Comparison of ENCODE assay signal across 15 cellular contexts in genomic region chr10:71246591-71247143, GRCh38. TPM values are rescaled to one million over a fixed set of nuclear protein-coding genes. Genes with fewer than 3 reads are reported as not detected.
DNase-seq lines count a peak whose midpoint lies in the region; ATAC-seq lines count a peak whose summit lies in the region.
"Had no signal": no experiment of that assay in that cellular context is flagged by ENCODE, and none has a peak within 500 bp of the region (broad histone marks: within the 10 kb centered on the region; RNA-seq: fewer than 3 reads in every experiment).

No MANE protein-coding gene starts in this region.

- no peaks in the 10 kb centered on the region for H3K9me3 Mint-ChIP-seq in dendritic cell treated with granulocyte-macrophage colony-stimulating factor and Interleukin-4, amounts not matched to agents 40 ng/mL and 50 ng/mL, for 4 days
- H3K9me3 Mint-ChIP-seq: activated CD4-positive, alpha-beta memory T cell treated with anti-CD3 and anti-CD28 coated beads, Interleukin-2, amount 10 ng/mL, durations not matched to agents 7 days and 5 days; naive B cell; stimulated activated effector memory CD8-positive, alpha-beta T cell treated with anti-CD3 and anti-CD28 coated beads, Interleukin-12 subunit alpha, Interleukin-12 subunit beta, amount 100 ng/mL, for 72 hours had no signal

- H2BK5ac ChIP-seq in neuronal stem cell (ENCODE audit: low read length): no peak overlapping the region

- ATAC-seq in GM21515 (IDR thresholded peaks at IDR 0.05; ENCODE audit: unreplicated experiment): no peak
- ATAC-seq: stimulated activated effector memory CD8-positive, alpha-beta T cell treated with anti-CD3 and anti-CD28 coated beads, Interleukin-12 subunit alpha, Interleukin-12 subunit beta, amount 100 ng/mL, for 72 hours had no signal

- H2AK5ac ChIP-seq in neuronal stem cell (ENCODE audit: low read depth, low read length): peak overlapping the region; percentile 85

- H2BK15ac ChIP-seq in neuronal stem cell (ENCODE audit: low read length): peak overlapping the region; percentile 86

- H3K27ac Mint-ChIP-seq in dendritic cell treated with granulocyte-macrophage colony-stimulating factor and Interleukin-4, amounts not matched to agents 40 ng/mL and 50 ng/mL, for 4 days: peak overlapping the region; percentile 48
- H3K27ac Mint-ChIP-seq: activated CD4-positive, alpha-beta memory T cell treated with anti-CD3 and anti-CD28 coated beads, Interleukin-2, amount 10 ng/mL, durations not matched to agents 7 days and 5 days; activated naive CD8-positive, alpha-beta T cell; naive B cell; stimulated activated effector memory CD8-positive, alpha-beta T cell treated with anti-CD3 and anti-CD28 coated beads, Interleukin-12 subunit alpha, Interleukin-12 subunit beta, amount 100 ng/mL, for 72 hours had no signal

- DNase-seq in GDM1 (lab: John Stamatoyannopoulos, UW) (peak; percentile 33), NCI-H526 treated with DMSO at 0.1 percent for 48 hours (lab: John Stamatoyannopoulos, UW) (peak; percentile 13), neuronal stem cell (ENCODE audit: low spot score) (no peak), T-helper 1 cell (no peak), COLO829 (ENCODE audit: low spot score) (no peak)
- DNase-seq in activated CD4-positive, alpha-beta T cell treated with anti-CD3 and anti-CD28 coated beads, Interleukin-2, amount 50 U/mL, for 4 hours: no peak
- DNase-seq: activated CD4-positive, alpha-beta memory T cell treated with anti-CD3 and anti-CD28 coated beads, Interleukin-2, amount 10 ng/mL, durations not matched to agents 7 days and 5 days; effector CD8-positive, alpha-beta T cell; naive B cell; NCI-H2081 had no signal

- H2BK12ac ChIP-seq in neuronal stem cell (ENCODE audit: low read length): no peak overlapping the region

- no peak overlapping the region for H3K4me3 ChIP-seq in neuronal stem cell (ENCODE audit: low read length in 2 of 2)
- H3K4me3 ChIP-seq: SJSA1 had no signal

- peak overlapping the region; percentile 22 for H3K14ac ChIP-seq in neuronal stem cell (ENCODE audit: low read length)

- no peak overlapping the region for H4K8ac ChIP-seq in neuronal stem cell (ENCODE audit: low read depth, low read length)

- peaks cover 72% of the 10 kb centered on the region for H3K4me1 Mint-ChIP-seq in dendritic cell treated with granulocyte-macrophage colony-stimulating factor and Interleukin-4, amounts not matched to agents 40 ng/mL and 50 ng/mL, for 4 days (ENCODE audit: low read depth)
- H3K4me1 Mint-ChIP-seq: activated CD4-positive, alpha-beta memory T cell treated with anti-CD3 and anti-CD28 coated beads, Interleukin-2, amount 10 ng/mL, durations not matched to agents 7 days and 5 days; stimulated activated effector memory CD8-positive, alpha-beta T cell treated with anti-CD3 and anti-CD28 coated beads, Interleukin-12 subunit alpha, Interleukin-12 subunit beta, amount 100 ng/mL, for 72 hours had no signal

- no peak overlapping the region for H2BK120ac ChIP-seq in neuronal stem cell (ENCODE audit: low read depth, low read length)

- peak overlapping the region; percentile 12 for H3K18ac ChIP-seq in neuronal stem cell (ENCODE audit: low read length)

- H3K23ac ChIP-seq in neuronal stem cell (ENCODE audit: low read depth, low read length, poor library complexity): no peak overlapping the region

- H3K4me2 ChIP-seq in neuronal stem cell (ENCODE audit: insufficient read depth, low read length, poor library complexity, severe bottlenecking): no peak overlapping the region

- intact Hi-C loops in dendritic cell treated with granulocyte-macrophage colony-stimulating factor and Interleukin-4, amounts not matched to agents 40 ng/mL and 50 ng/mL, for 4 days (cut with micrococcal nuclease): no loop called here

- peaks cover 0 to 11% (median 0%) of the 10 kb centered on the region in 3 experiments for H3K27me3 ChIP-seq in neuronal stem cell (ENCODE audit: control insufficient read depth in 3 of 3, insufficient read depth in 3 of 3, low read depth in 1 of 3, low read length in 3 of 3)
- H3K27me3 ChIP-seq: SJSA1 had no signal

- no peak overlapping the region for H3K4me3 Mint-ChIP-seq in dendritic cell treated with granulocyte-macrophage colony-stimulating factor and Interleukin-4, amounts not matched to agents 40 ng/mL and 50 ng/mL, for 4 days
- H3K4me3 Mint-ChIP-seq: activated CD4-positive, alpha-beta memory T cell treated with anti-CD3 and anti-CD28 coated beads, Interleukin-2, amount 10 ng/mL, durations not matched to agents 7 days and 5 days; activated naive CD8-positive, alpha-beta T cell; naive B cell; stimulated activated effector memory CD8-positive, alpha-beta T cell treated with anti-CD3 and anti-CD28 coated beads, Interleukin-12 subunit alpha, Interleukin-12 subunit beta, amount 100 ng/mL, for 72 hours had no signal

- no CpG with 5 or more reads among the region's 11 CpGs for WGBS in neuronal stem cell (ENCODE audit: extremely low coverage in 2 of 2, insufficient read length in 2 of 2, insufficient replicate concordance in 1 of 2), 2 donors

- no peaks in the 10 kb centered on the region for H3K36me3 Mint-ChIP-seq in dendritic cell treated with granulocyte-macrophage colony-stimulating factor and Interleukin-4, amounts not matched to agents 40 ng/mL and 50 ng/mL, for 4 days (ENCODE audit: low read depth)
- H3K36me3 Mint-ChIP-seq: activated naive CD8-positive, alpha-beta T cell; naive B cell; stimulated activated effector memory CD8-positive, alpha-beta T cell treated with anti-CD3 and anti-CD28 coated beads, Interleukin-12 subunit alpha, Interleukin-12 subunit beta, amount 100 ng/mL, for 72 hours had no signal

- no peak overlapping the region for H4K91ac ChIP-seq in neuronal stem cell (ENCODE audit: low read depth, low read length, poor library complexity)

- H2AFZ ChIP-seq in neuronal stem cell (ENCODE audit: low read length): no peak overlapping the region

- H3K9me3 ChIP-seq in neuronal stem cell (replicated peaks in 1 of 2; ENCODE audit: control insufficient read depth in 2 of 2, insufficient read depth in 1 of 2, low read depth in 1 of 2, low read length in 2 of 2): no peaks in the 10 kb centered on the region
- H3K9me3 ChIP-seq: SJSA1 had no signal

- no peak overlapping the region for H3K9ac ChIP-seq in neuronal stem cell (ENCODE audit: low read depth, low read length, poor library complexity)

- H3K79me1 ChIP-seq in neuronal stem cell (ENCODE audit: low read depth, low read length): no peaks in the 10 kb centered on the region

- H3K27me3 Mint-ChIP-seq in dendritic cell treated with granulocyte-macrophage colony-stimulating factor and Interleukin-4, amounts not matched to agents 40 ng/mL and 50 ng/mL, for 4 days: peaks cover 2% of the 10 kb centered on the region

- no peak overlapping the region for H3K4ac ChIP-seq in neuronal stem cell (ENCODE audit: low read length)

- peaks cover 3 to 16% of the 10 kb centered on the region in 2 donors for H3K4me1 ChIP-seq in neuronal stem cell (ENCODE audit: control insufficient read depth in 2 of 2, insufficient read depth in 1 of 2, low read depth in 1 of 2, low read length in 2 of 2)

- H3K36me3 ChIP-seq in neuronal stem cell (replicated peaks in 1 of 2; ENCODE audit: control insufficient read depth in 2 of 2, insufficient read depth in 2 of 2, low read length in 2 of 2): no peaks in the 10 kb centered on the region
- H3K36me3 ChIP-seq: SJSA1 had no signal

- H3K27ac ChIP-seq in neuronal stem cell (replicated peaks; ENCODE audit: low read length): no peak overlapping the region
- H3K27ac ChIP-seq: SJSA1 had no signal

RNA-seq across cellular contexts. Expression of gene UNC5B, which starts 34.3 kb away (rescaled TPM):
- polyA plus RNA-seq in neuronal stem cell (2013, experiment 1 of 2): 2.8 TPM
- 2.8 TPM for polyA plus RNA-seq in neuronal stem cell (2013, experiment 2 of 2)

Comparison
In these comparisons a context has a peak if more than half of its experiments do, and no peak if none do; other contexts are left out.
1. DNase-seq: peak in GDM1 (single experiment) and NCI-H526 treated with DMSO at 0.1 percent for 48 hours (single experiment); none in neuronal stem cell (single experiment), T-helper 1 cell (0 of 5), COLO829 (single experiment) and activated CD4-positive, alpha-beta T cell treated with anti-CD3 and anti-CD28 coated beads, Interleukin-2, amount 50 U/mL, for 4 hours (0 of 2).